Comparison of ENCODE assay signal across 8 cellular contexts in genomic region chr3:67654099-67654831, GRCh38. TPM values are rescaled to one million over a fixed set of nuclear protein-coding genes. Genes with fewer than 3 reads are reported as not detected.
DNase-seq lines count a peak whose midpoint lies in the region; ATAC-seq, FAIRE-seq and TF ChIP-seq lines count a peak whose summit lies in the region.

Gene SUCLG2 (minus strand): TSS chr3:67654612. CDS start chr3:67654586, 26 bp downstream.

- H3K36me3 Mint-ChIP-seq in GM23338 (ENCODE audit: low read depth) = peaks cover 15% of the 10 kb centered on the region

- H3K36me3 ChIP-seq in GM23338 (ENCODE audit: insufficient read depth) (no peaks in the 10 kb centered on the region), transverse colon (no peaks in the 10 kb centered on the region)

- H3K9me2 ChIP-seq in GM23338 (ENCODE audit: insufficient read depth) = 0 out of 2 replicates have a peak, but pooled peaks cover 4% of the 10 kb centered on the region

- peak within 1 kb of the TSS; percentile 78 for H3K4me2 ChIP-seq in GM23338

- H3K27ac ChIP-seq in GM23338 (ENCODE audit: low read depth) = peak within 1 kb of the TSS; percentile 28
- peak within 1 kb of the TSS; percentile 94 to 99 (median 98) for H3K27ac ChIP-seq in transverse colon

- H3F3A ChIP-seq in GM23338 (replicated peaks; ENCODE audit: low read depth) = no peaks in the 10 kb centered on the region

- H3K4me1 ChIP-seq in GM23338 (ENCODE audit: insufficient read depth) (peaks cover 14% of the 10 kb centered on the region), transverse colon (peaks cover 30 to 42% (median 35%) of the 10 kb centered on the region in 4 donors)

- peak within 1 kb of the TSS; percentile 99 for H2AFZ ChIP-seq in GM23338

- TF ChIP-seq CTCF in GM23338 (conservative IDR thresholded peaks at IDR 0.05; ENCODE audit: low read depth in 2 of 2) = no peak
- TF ChIP-seq CTCF in LNCaP clone FGC (IDR thresholded peaks at IDR 0.05; ENCODE audit: control insufficient read depth, extremely low read depth, insufficient read depth) = no peak
- TF ChIP-seq CTCF in transverse colon (IDR thresholded peaks at IDR 0.05) = no peak

- H3K4me3 Mint-ChIP-seq in GM23338 = peak within 1 kb of the TSS; percentile 71

- H3K4me3 ChIP-seq in GM23338 (peak within 1 kb of the TSS; percentile 72), LNCaP clone FGC (ENCODE audit: low read depth, low read length) (peak within 1 kb of the TSS; percentile 64), transverse colon (peak within 1 kb of the TSS; percentile 89 to 100 (median 98))

- ATAC-seq in GM23338 (peak; percentile 94), Right ventricle myocardium superior (ENCODE audit: poor library complexity) (peak; percentile 98)

- no peaks in the 10 kb centered on the region for H3K27me3 ChIP-seq in GM23338 (ENCODE audit: insufficient read depth)
- no peaks in the 10 kb centered on the region for H3K27me3 ChIP-seq in transverse colon

- TF ChIP-seq EP300 in transverse colon (IDR thresholded peaks at IDR 0.05; ENCODE audit: low read depth) = no peak

- WGBS in transverse colon (ENCODE audit: low coverage in 1 of 2), 2 donors = 0% methylated on average over 36 of the region's 66 CpGs; no CpG with 5 or more reads in 1 of the 2 donors

- H3K27me3 Mint-ChIP-seq in GM23338 (ENCODE audit: insufficient read depth, low read depth, poor library complexity) = peaks cover 2% of the 10 kb centered on the region

- no peaks in the 10 kb centered on the region for H4K20me1 ChIP-seq in GM23338 (replicated peaks; ENCODE audit: insufficient read depth)

- TF ChIP-seq POLR2A in transverse colon (IDR thresholded peaks at IDR 0.05) = peak; percentile 76

- in situ Hi-C loops in transverse colon (cut with MboI; ENCODE audit: low pct_ligation_motif_present in 1 of 4, low pct_unique_long_range_greater_than_20kb in 1 of 4, low sequenced_read_pairs in 3 of 4) = no loop called here

- intact Hi-C loops in Right ventricle myocardium superior (cut with DNase I) (no loop called here), transverse colon (cut with DNase I; ENCODE audit: low total_unique reads) (no loop called here)

- peaks cover 22% of the 10 kb centered on the region for H3K4me1 Mint-ChIP-seq in GM23338

- DNase-seq in GM23338 (ENCODE audit: low spot score) (peak; percentile 93), LNCaP clone FGC (ENCODE audit: low read depth) (no peak), SW 1271 (lab: John Stamatoyannopoulos, UW) (peak; percentile 29 to 71), Right ventricle myocardium superior (peak; percentile 96), pons (ENCODE audit: low spot score) (peak; percentile 66), transverse colon (peak; percentile 95)
- peak; percentile 67 for DNase-seq in activated naive CD8-positive, alpha-beta T cell treated with anti-CD3 and anti-CD28 coated beads, Interleukin-2, amount 50 U/mL, for 16 hours (ENCODE audit: low read depth, low spot score)

- no peaks in the 10 kb centered on the region for H3K9me3 ChIP-seq in transverse colon

- peak; percentile 46 for FAIRE-seq in G401.6 (lab: Jason Lieb, UNC)

- H3K79me2 ChIP-seq in GM23338 (replicated peaks; ENCODE audit: insufficient read depth) = peaks cover 13% of the 10 kb centered on the region

- peak within 1 kb of the TSS; percentile 49; the same call in 1 of the 2 replicates for H3K27ac Mint-ChIP-seq in GM23338

- H3K9me3 Mint-ChIP-seq in GM23338 = no peaks in the 10 kb centered on the region; the same call in 2 of the 3 replicates

TF ChIP-seq in GM23338, 12 proteins besides CTCF, POLR2A, EP300 and RAD21:
- TF ChIP-seq POLR2AphosphoS5 (IDR thresholded peaks at IDR 0.05; ENCODE audit: low read depth) = peak; percentile 70
- TF ChIP-seq ZNF331 (CRISPR knock-in tag; IDR thresholded peaks at IDR 0.05; ENCODE audit: low read depth) = no peak
- TF ChIP-seq CREB1 (CRISPR knock-in tag; IDR thresholded peaks at IDR 0.05; ENCODE audit: low read depth) = peak; percentile 34; the same call in 1 of the 2 replicates

RNA-seq across cellular contexts. Expression of gene SUCLG2, which starts in this region (rescaled TPM):
- 39.0 and 42.4 TPM in 2 replicates for total RNA-seq in GM23338 (2014; rRNA removed; shearing (Covaris generic))
- 27.6 and 29.3 TPM in 2 replicates for polyA plus RNA-seq in GM23338 (2016; fragmentation: Nextera tagmentation; extraction: Ambion mirVana)
- total RNA-seq in Right ventricle myocardium superior (94.1 TPM), transverse colon (100 to 1,000 TPM in 3 of 4 donors, 10 to 100 TPM in 1; 59.5 to 269 (median 160) TPM)
